In genomic region chr5:141558150-141558549, GRCh38 we compare ENCODE assay signal across 8 cellular contexts.
A peak's percentile ranks its signal among the peaks of the same experiment; 100 is the strongest.
DNase-seq lines count a peak whose midpoint lies in the region; ATAC-seq, FAIRE-seq and TF ChIP-seq lines count a peak whose summit lies in the region.

No MANE protein-coding gene starts in this region.

- TF ChIP-seq CTCF in PC-3 (conservative IDR thresholded peaks at IDR 0.05; ENCODE audit: low read depth, low read length), result peak; percentile 1; the same call in 1 of the 2 replicates
- no peak for TF ChIP-seq CTCF in epithelial cell of esophagus (IDR thresholded peaks at IDR 0.05; ENCODE audit: insufficient read depth, low read depth, low read length, missing control alignments)
- TF ChIP-seq CTCF in sigmoid colon (IDR thresholded peaks at IDR 0.05), result no peak

- no peak for FAIRE-seq in frontal cortex (lab: Jason Lieb, UNC)

- H3F3A ChIP-seq in PC-3 (ENCODE audit: low read length, unreplicated experiment), result no peaks in the 10 kb centered on the region

- no peaks in the 10 kb centered on the region for H3K9me2 ChIP-seq in PC-3 (replicated peaks; ENCODE audit: low read length)

- H3K27ac ChIP-seq in PC-3 (ENCODE audit: low read length) (peak overlapping the region; percentile 98), sigmoid colon (peak overlapping the region; percentile 74 to 89 (median 86))

- H3K9me3 ChIP-seq in PC-3 (ENCODE audit: low read length), result no peaks in the 10 kb centered on the region
- H3K9me3 ChIP-seq in sigmoid colon, result no peaks in the 10 kb centered on the region

- H3K4me3 ChIP-seq in PC-3 (ENCODE audit: low read length) (peak overlapping the region; percentile 38), epithelial cell of esophagus (ENCODE audit: low read length) (peak overlapping the region; percentile 14), sigmoid colon (peak overlapping the region in 1 of 4 donors; percentile 26)

- H3K27me3 ChIP-seq in PC-3 (ENCODE audit: low read length), result no peaks in the 10 kb centered on the region
- no peaks in the 10 kb centered on the region for H3K27me3 ChIP-seq in sigmoid colon

- peak overlapping the region; percentile 74 for H3K9ac ChIP-seq in PC-3 (ENCODE audit: low read length)

- intact Hi-C loops in PC-3 (cut with micrococcal nuclease) (no loop called here), sigmoid colon (cut with DNase I) (loop anchor here (5.0 kb wide), 1 partner anchor 141 kb away; the partner anchor contains the start of gene PCDHGB7), posterior cingulate gyrus (cut with DNase I) (loop anchor here (2.0 kb wide), 1 partner anchor 141 kb away; the partner anchor contains the start of gene PCDHGB7)

- H4K20me1 ChIP-seq in PC-3 (ENCODE audit: low read length), result no peaks in the 10 kb centered on the region

- TSS peak; percentile 66 for BruUV-seq in PC-3 (replicated peaks; lab: Mats Ljungman, UMichigan)

- H3K4me1 ChIP-seq in PC-3 (ENCODE audit: insufficient read depth, low read length), result peaks cover 36% of the 10 kb centered on the region
- H3K4me1 ChIP-seq in sigmoid colon, result peaks cover 0 to 32% (median 27%) of the 10 kb centered on the region in 4 donors

- H3K79me2 ChIP-seq in PC-3 (ENCODE audit: low read length), result 0 out of 2 replicates have a peak, but pooled peaks cover 4% of the 10 kb centered on the region

- POLR2A ChIA-PET in PC-3 (lab: Charles Lee; ENCODE audit: unreplicated experiment), result no interaction called here

- no peak for TF ChIP-seq EP300 in sigmoid colon (IDR thresholded peaks at IDR 0.05)

- CTCF ChIA-PET in PC-3 (lab: Charles Lee), result interaction anchor here (0.9 to 1.3 kb wide), 3 partner anchors 194 to 464 kb away, joined by 3 to 9 read pairs (median 8); partner anchors contain the start of genes PCDHB2, PCDHGA1 and PCDHGA5

- TF ChIP-seq POLR2A in sigmoid colon (IDR thresholded peaks at IDR 0.05), result no peak

- whole genome bisulfite sequencing in sigmoid colon, 2 donors, result 62 to 80% methylated on average over 6 of the region's 6 CpGs

- H2AFZ ChIP-seq in PC-3 (ENCODE audit: low read length), result no peak overlapping the region

- ATAC-seq in GM19328 (IDR thresholded peaks at IDR 0.05; ENCODE audit: unreplicated experiment) (peak; percentile 25), PC-3 (no peak)

- H3K36me3 ChIP-seq in PC-3 (ENCODE audit: low read depth, low read length), result peaks cover 31% of the 10 kb centered on the region
- H3K36me3 ChIP-seq in sigmoid colon, result no peaks in the 10 kb centered on the region

- DNase-seq in PC-3 (no peak), epithelial cell of esophagus (ENCODE audit: low read depth) (no peak), sigmoid colon (no peak), posterior cingulate gyrus (no peak), frontal cortex (ENCODE audit: low spot score in 2 of 2) (no peak)
- DNase-seq in stimulated activated CD4-positive, alpha-beta T cell treated with anti-CD3 and anti-CD28 coated beads, Interleukin-4, amount 100 ng/mL, for 1 hour, result no peak
- DNase-seq in stimulated activated CD4-positive, alpha-beta T cell treated with anti-CD3 and anti-CD28 coated beads, Interleukin-2, amount 100 ng/mL, for 24 hours, result no peak

- H3K4me2 ChIP-seq in PC-3 (ENCODE audit: low read length), result peak overlapping the region; percentile 63
